8 cellular contexts compared by ENCODE assay signal in genomic region chr20:25859649-25860530, GRCh38.
DNase-seq lines count a peak whose midpoint lies in the region; ATAC-seq and TF ChIP-seq lines count a peak whose summit lies in the region.

No MANE protein-coding gene starts in this region.

- H3K27ac Mint-ChIP-seq in natural killer cell: peak overlapping the region in 1 of 2 donors; percentile 59
- no peak overlapping the region for H3K27ac Mint-ChIP-seq in stimulated activated naive CD8-positive, alpha-beta T cell treated with anti-CD3 and anti-CD28 coated beads, Interleukin-15, amount 100 ng/mL, for 72 hours

- peak overlapping the region; percentile 86 for H3K4me2 ChIP-seq in GM23248 (ENCODE audit: unreplicated experiment)

- no peak overlapping the region for H3K27ac ChIP-seq in GM23248

- H3K4me3 ChIP-seq in AG10803 (ENCODE audit: low read length): peak overlapping the region; percentile 7; the same call in 1 of the 2 replicates
- H3K4me3 ChIP-seq in GM23248: peak overlapping the region; percentile 65

- H3K9me3 ChIP-seq in GM23248 (ENCODE audit: low read depth): no peaks in the 10 kb centered on the region

- H3K9me2 ChIP-seq in GM23248 (ENCODE audit: insufficient read depth): no peaks in the 10 kb centered on the region

- no peak for TF ChIP-seq CTCF in AG10803 (conservative IDR thresholded peaks at IDR 0.05; ENCODE audit: low read length)
- no peak for TF ChIP-seq CTCF in natural killer cell (IDR thresholded peaks at IDR 0.05)

- no peaks in the 10 kb centered on the region for H3K9me3 Mint-ChIP-seq in natural killer cell
- H3K9me3 Mint-ChIP-seq in stimulated activated naive CD8-positive, alpha-beta T cell treated with anti-CD3 and anti-CD28 coated beads, Interleukin-15, amount 100 ng/mL, for 72 hours: no peaks in the 10 kb centered on the region

- no peaks in the 10 kb centered on the region for H3K36me3 Mint-ChIP-seq in natural killer cell

- H3K4me1 ChIP-seq in GM23248 (ENCODE audit: insufficient read depth): no peaks in the 10 kb centered on the region; the same call in 1 of the 2 replicates

- WGBS in GM23248 (ENCODE audit: low coverage in 1 of 2, low lambda C conversion rate in 2 of 2, missing lambda C conversion rate in 2 of 2), 2 experiments: 8 to 10% methylated on average over 48 to 51 of the region's 51 CpGs

- H3K36me3 ChIP-seq in GM23248 (ENCODE audit: low read depth): no peaks in the 10 kb centered on the region

- peak; percentile 36 for ATAC-seq in esophagus mucosa
- ATAC-seq in natural killer cell: peak; percentile 52 to 66 (median 57)
- ATAC-seq in stimulated activated naive CD8-positive, alpha-beta T cell treated with anti-CD3 and anti-CD28 coated beads, Interleukin-15, amount 100 ng/mL, for 72 hours: peak; percentile 70
- no peak for ATAC-seq in HG03097 (IDR thresholded peaks at IDR 0.05; ENCODE audit: low FRiP score, unreplicated experiment)

- peak overlapping the region; percentile 85 for H3K4me3 Mint-ChIP-seq in natural killer cell
- peak overlapping the region; percentile 24 to 77 for H3K4me3 Mint-ChIP-seq in stimulated activated naive CD8-positive, alpha-beta T cell treated with anti-CD3 and anti-CD28 coated beads, Interleukin-15, amount 100 ng/mL, for 72 hours

- no peaks in the 10 kb centered on the region for H4K20me1 ChIP-seq in GM23248 (ENCODE audit: insufficient read depth)

- intact Hi-C loops in natural killer cell (cut with micrococcal nuclease): no loop called here

- no peaks in the 10 kb centered on the region for H3F3A ChIP-seq in GM23248 (ENCODE audit: insufficient read depth)

- DNase-seq in AG10803 (ENCODE audit: low read depth) (peak; percentile 43), GM23248 (peak; percentile 82), NCI-H526 treated with DMSO at 0.1 percent for 48 hours (lab: John Stamatoyannopoulos, UW) (peak; percentile 81), activated T-cell treated with anti-CD3 and anti-CD28 coated beads for 48 hours (ENCODE audit: low read depth) (peak; percentile 77), natural killer cell (peak; percentile 65)
- DNase-seq in stimulated activated naive CD8-positive, alpha-beta T cell treated with anti-CD3 and anti-CD28 coated beads, Interleukin-15, amount 100 ng/mL, for 72 hours: peak; percentile 81 to 84

- H2AFZ ChIP-seq in GM23248: peak overlapping the region; percentile 73

- H3K27me3 Mint-ChIP-seq in natural killer cell (ENCODE audit: low read depth in 2 of 2): peaks cover 42 to 54% of the 10 kb centered on the region in 2 donors
- H3K27me3 Mint-ChIP-seq in stimulated activated naive CD8-positive, alpha-beta T cell treated with anti-CD3 and anti-CD28 coated beads, Interleukin-15, amount 100 ng/mL, for 72 hours: peaks cover 99% of the 10 kb centered on the region

- H3K27me3 ChIP-seq in GM23248 (replicated peaks; ENCODE audit: insufficient read depth): peaks cover 9% of the 10 kb centered on the region

- H3K79me2 ChIP-seq in GM23248 (ENCODE audit: insufficient read depth): no peaks in the 10 kb centered on the region

- peaks cover 46 to 71% of the 10 kb centered on the region in 2 donors for H3K4me1 Mint-ChIP-seq in natural killer cell
- H3K4me1 Mint-ChIP-seq in stimulated activated naive CD8-positive, alpha-beta T cell treated with anti-CD3 and anti-CD28 coated beads, Interleukin-15, amount 100 ng/mL, for 72 hours: peaks cover 68% of the 10 kb centered on the region

- H3K9ac ChIP-seq in GM23248: peak overlapping the region; percentile 47; the same call in 1 of the 2 replicates

- in situ Hi-C loops in GM23248 (cut with MboI): loop anchor here (25.0 kb wide), 4 partner anchors 173 to 873 kb away; partner anchors contain the start of genes APMAP, GINS1 and ZNF337
